ENCODE assay signal across 9 cellular contexts in the genomic region with DNA sequence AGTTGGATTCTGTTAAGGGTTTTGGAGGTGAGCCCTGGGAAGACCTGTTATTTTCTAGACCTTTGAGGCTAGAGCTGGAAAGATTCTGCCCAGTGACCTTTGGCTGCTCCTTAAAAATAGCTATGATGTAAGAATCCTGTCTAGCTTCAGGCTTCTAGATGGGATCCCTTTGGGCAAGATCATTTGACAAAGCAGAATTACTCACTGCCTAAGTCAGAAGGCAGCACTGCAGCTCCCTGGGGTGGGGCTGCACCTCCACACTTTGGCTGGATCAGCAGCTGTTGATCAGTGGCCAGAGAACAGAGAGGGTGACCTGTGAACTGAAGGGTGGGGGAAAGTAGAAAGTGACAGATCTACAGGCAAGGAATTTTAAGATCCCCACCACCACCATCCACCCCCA.
A peak's percentile ranks its signal among the peaks of the same experiment; 100 is the strongest.
DNase-seq lines count a peak whose midpoint lies in the region; ATAC-seq, FAIRE-seq and TF ChIP-seq lines count a peak whose summit lies in the region.
"Had no signal": no experiment of that assay in that cellular context is flagged by ENCODE, and none has a peak within 500 bp of the region (broad histone marks: within the 10 kb centered on the region; RNA-seq: fewer than 3 reads in every experiment).

No MANE protein-coding gene starts in this region.

- H3K9me3 ChIP-seq in esophagus (ENCODE audit: control insufficient read depth in 2 of 2, insufficient read depth in 1 of 2, low read depth in 1 of 2, low read length in 1 of 2) = no peaks in the 10 kb centered on the region

- H3K36me3 ChIP-seq in esophagus (ENCODE audit: control insufficient read depth in 2 of 2, insufficient read depth in 2 of 2, low read length in 1 of 2) = no peaks in the 10 kb centered on the region

- H3K27me3 ChIP-seq in esophagus (ENCODE audit: control insufficient read depth in 1 of 2, insufficient read depth in 2 of 2, low read length in 2 of 2) = no peaks in the 10 kb centered on the region

- peak; percentile 91 for DNase-seq in AG08395 (ENCODE audit: low spot score)
- DNase-seq in RCC 7860 (ENCODE audit: low spot score) = peak; percentile 85
- DNase-seq in omental fat pad (ENCODE audit: low spot score) = no peak
- no peak for DNase-seq in DMS153 (lab: John Stamatoyannopoulos, UW)
- no peak for DNase-seq in SHP77 (lab: John Stamatoyannopoulos, UW)
- DNase-seq: GOT3 had no signal

- peak; percentile 86 for ATAC-seq in omental fat pad (ENCODE audit: low FRiP score)
- no peak for ATAC-seq in HG03025 (IDR thresholded peaks at IDR 0.05; ENCODE audit: low FRiP score, unreplicated experiment)
- ATAC-seq in HG03521 (IDR thresholded peaks at IDR 0.05; ENCODE audit: unreplicated experiment) = no peak

- no peak overlapping the region for H3K4me3 ChIP-seq in esophagus (ENCODE audit: low read depth in 1 of 2, low read length in 2 of 2)

- no peak for TF ChIP-seq CTCF in omental fat pad (IDR thresholded peaks at IDR 0.05)

- peaks cover 3 to 19% of the 10 kb centered on the region in 2 donors for H3K4me1 ChIP-seq in esophagus (ENCODE audit: control insufficient read depth in 2 of 2, insufficient read depth in 2 of 2, low read length in 1 of 2)

- H3K27ac ChIP-seq in esophagus (ENCODE audit: low read depth in 2 of 2, low read length in 1 of 2) = peak overlapping the region; percentile 67 to 71

- FAIRE-seq in RCC 7860 (lab: Jason Lieb, UNC) = peak; percentile 81

Comparison
In these comparisons a context has a peak if more than half of its experiments do, and no peak if none do; other contexts are left out.
1. DNase-seq: peak in AG08395 (single experiment) and RCC 7860 (single experiment); none in omental fat pad (single experiment), DMS153 (single experiment) and SHP77 (0 of 2).